ENCODE assay signal across 12 cellular contexts in the genomic region with DNA sequence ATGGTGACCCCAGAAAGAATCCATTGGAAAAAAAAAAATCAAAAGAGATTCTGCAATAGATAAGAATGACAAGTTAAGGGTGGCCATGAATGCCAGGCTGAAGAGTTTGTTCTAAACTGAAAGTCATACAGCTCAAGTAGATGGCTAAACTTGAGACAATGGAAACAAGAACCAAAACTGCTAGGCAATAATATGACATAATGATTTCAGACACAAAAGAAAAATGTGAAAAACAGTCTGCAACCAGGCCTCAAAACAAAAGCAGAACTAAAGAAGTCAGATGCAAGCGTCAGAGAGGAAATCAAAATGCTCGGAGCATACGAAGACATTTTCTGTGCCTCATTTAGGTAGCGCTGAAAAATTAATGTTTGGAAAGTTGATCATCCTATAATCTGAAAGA. TPM values are rescaled to one million over a fixed set of nuclear protein-coding genes. Genes with fewer than 3 reads are reported as not detected.
DNase-seq lines count a peak whose midpoint lies in the region; ATAC-seq, FAIRE-seq and TF ChIP-seq lines count a peak whose summit lies in the region.
"Had no signal": no experiment of that assay in that cellular context is flagged by ENCODE, and none has a peak within 500 bp of the region (broad histone marks: within the 10 kb centered on the region; RNA-seq: fewer than 3 reads in every experiment).

No MANE protein-coding gene starts in this region.

- intact Hi-C loops in left lung (cut with DNase I), result no loop called here
- intact Hi-C loops in head of caudate nucleus (cut with DNase I), result no loop called here

- TF ChIP-seq CTCF in left lung (IDR thresholded peaks at IDR 0.05), result no peak

- H3K4me3 ChIP-seq in left lung (no peak overlapping the region), SJCRH30 (no peak overlapping the region)

- H3K9me3 ChIP-seq in left lung (no peaks in the 10 kb centered on the region), SJCRH30 (replicated peaks) (no peaks in the 10 kb centered on the region)

- FAIRE-seq in GM18507 (lab: Jason Lieb, UNC), result peak; percentile 73

- H3K27me3 ChIP-seq in left lung (no peaks in the 10 kb centered on the region), SJCRH30 (no peaks in the 10 kb centered on the region)

- no peaks in the 10 kb centered on the region for H3K36me3 ChIP-seq in left lung
- no peaks in the 10 kb centered on the region for H3K36me3 ChIP-seq in SJCRH30

- ATAC-seq in GM21619 (IDR thresholded peaks at IDR 0.05; ENCODE audit: unreplicated experiment), result peak; percentile 90
- peak; percentile 89 for ATAC-seq in HG03565 (IDR thresholded peaks at IDR 0.05; ENCODE audit: unreplicated experiment)
- peak; percentile 64 for ATAC-seq in left lung

- H3K4me1 ChIP-seq in left lung (peaks cover 0 to 4% of the 10 kb centered on the region in 2 donors), SJCRH30 (no peaks in the 10 kb centered on the region)

- H3K27ac ChIP-seq in left lung (peak overlapping the region; percentile 39 to 68), SJCRH30 (no peak overlapping the region)

- DNase-seq in GM18507 (ENCODE audit: extremely low spot score, insufficient read length, low read depth) (no peak), left lung (no peak), DMS79 treated with DMSO at 0.1 percent for 48 hours (lab: John Stamatoyannopoulos, UW) (no peak), SJCRH30 (no peak), kidney glomerular epithelial cell (lab: John Stamatoyannopoulos, UW) (no peak), head of caudate nucleus (no peak)
- DNase-seq: activated gamma-delta T cell, Calu3, NCI-H446 treated with DMSO at 0.1 percent for 48 hours, nucleus accumbens had no signal

RNA-seq across cellular contexts. Expression of gene YPEL2, which starts 54.4 kb away (rescaled TPM):
- 10 to 100 TPM; 13.8 to 23.6 TPM for total RNA-seq in left lung
- 1.6 and 1.8 TPM in 2 replicates for total RNA-seq in SJCRH30 (2014; rRNA removed; shearing (Covaris generic))

RNA-seq across cellular contexts. Expression of gene GDPD1, which starts 56.7 kb away (rescaled TPM):
- total RNA-seq in left lung, result 1 to 10 TPM; 2.8 to 4.8 TPM
- total RNA-seq in SJCRH30 (2014; rRNA removed; shearing (Covaris generic)), result 0.20 and 0.49 TPM in 2 replicates
